In the genomic region with DNA sequence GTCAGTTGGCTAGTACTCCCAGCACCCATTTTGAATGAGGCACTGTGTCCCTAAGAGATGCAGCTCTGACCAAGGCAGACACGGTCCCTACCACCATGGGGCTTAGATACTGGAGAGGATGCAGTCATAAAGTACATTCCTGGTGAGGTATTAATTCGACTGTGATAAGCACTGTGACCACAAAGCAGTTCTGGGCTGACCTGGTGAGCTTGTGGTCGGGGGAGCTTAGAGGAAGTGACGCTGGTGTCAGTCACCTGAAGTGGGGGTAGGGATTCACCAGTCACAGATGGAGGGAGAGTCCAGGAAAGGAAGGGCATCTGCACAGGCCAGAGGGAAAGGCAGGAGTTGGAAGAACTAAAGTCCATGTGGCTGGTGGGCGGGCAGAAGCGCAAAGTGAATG, we compare ENCODE assay signal across 11 cellular contexts. TPM values are rescaled to one million over a fixed set of nuclear protein-coding genes. Genes with fewer than 3 reads are reported as not detected.
DNase-seq lines count a peak whose midpoint lies in the region; ATAC-seq, FAIRE-seq and TF ChIP-seq lines count a peak whose summit lies in the region.
"Had no signal": no experiment of that assay in that cellular context is flagged by ENCODE, and none has a peak within 500 bp of the region (broad histone marks: within the 10 kb centered on the region; RNA-seq: fewer than 3 reads in every experiment).

No MANE protein-coding gene starts in this region.

- peak; percentile 83 for FAIRE-seq in astrocyte (lab: Jason Lieb, UNC)

- peaks cover 76% of the 10 kb centered on the region for H3K79me2 ChIP-seq in astrocyte (ENCODE audit: insufficient read depth, low read length)

- peaks cover 42% of the 10 kb centered on the region for H4K20me1 ChIP-seq in astrocyte (ENCODE audit: insufficient read depth, low read length)

- H3K4me3 Mint-ChIP-seq in astrocyte (ENCODE audit: unreplicated experiment) (no peak overlapping the region), natural killer cell (no peak overlapping the region)

- no peaks in the 10 kb centered on the region for H3K27me3 ChIP-seq in astrocyte (ENCODE audit: insufficient read depth, low read length)
- no peaks in the 10 kb centered on the region for H3K27me3 ChIP-seq in uterus

- H2AFZ ChIP-seq in astrocyte (ENCODE audit: low read depth, low read length): no peak overlapping the region

- H3K9me3 Mint-ChIP-seq in astrocyte (ENCODE audit: unreplicated experiment): no peaks in the 10 kb centered on the region
- no peaks in the 10 kb centered on the region for H3K9me3 Mint-ChIP-seq in natural killer cell

- H3K4me1 Mint-ChIP-seq in astrocyte (ENCODE audit: low read depth, unreplicated experiment) (peaks cover 9% of the 10 kb centered on the region), natural killer cell (peaks cover 11 to 12% of the 10 kb centered on the region in 2 donors)

- TF ChIP-seq CTCF in astrocyte (IDR thresholded peaks at IDR 0.05; ENCODE audit: insufficient read depth, low read depth, low read length): no peak
- no peak for TF ChIP-seq CTCF in natural killer cell (IDR thresholded peaks at IDR 0.05)
- no peak for TF ChIP-seq CTCF in uterus (IDR thresholded peaks at IDR 0.05)

- H3K27ac ChIP-seq in astrocyte (ENCODE audit: low read depth, low read length) (no peak overlapping the region), uterus (no peak overlapping the region)

- peak; percentile 79 for DNase-seq in astrocyte (ENCODE audit: low read depth)
- DNase-seq in natural killer cell: no peak
- no peak for DNase-seq in NCI-H1048 (lab: John Stamatoyannopoulos, UW)
- DNase-seq in uterus: no peak
- no peak for DNase-seq in middle frontal gyrus (ENCODE audit: extremely low spot score, low spot score)
- DNase-seq: activated CD4-positive, CD25-positive, alpha-beta regulatory T cell treated with anti-CD3 and anti-CD28 coated beads, Interleukin-2, amount 50 U/mL, for 72 hours; hypothalamus; NCI-H774; nucleus accumbens had no signal

- TF ChIP-seq POLR2A in uterus (IDR thresholded peaks at IDR 0.05): no peak

- H3K4me3 ChIP-seq in astrocyte (ENCODE audit: insufficient read depth, low read depth, low read length) (peak overlapping the region; percentile 28), uterus (no peak overlapping the region)

- peak overlapping the region; percentile 39 for H3K4me2 ChIP-seq in astrocyte (ENCODE audit: low read length)

- H3K36me3 Mint-ChIP-seq in astrocyte (ENCODE audit: low read depth, unreplicated experiment) (no peaks in the 10 kb centered on the region), natural killer cell (no peaks in the 10 kb centered on the region)

- intact Hi-C loops in natural killer cell (cut with micrococcal nuclease): no loop called here
- intact Hi-C loops in uterus (cut with DNase I; ENCODE audit: low total_unique reads): no loop called here

- H3K27me3 Mint-ChIP-seq in astrocyte (ENCODE audit: low read depth, unreplicated experiment): no peaks in the 10 kb centered on the region
- H3K27me3 Mint-ChIP-seq in natural killer cell (ENCODE audit: low read depth in 2 of 2): no peaks in the 10 kb centered on the region

- H3K4me1 ChIP-seq in astrocyte (ENCODE audit: insufficient read depth, low read length): peaks cover 19% of the 10 kb centered on the region
- peaks cover 6 to 10% of the 10 kb centered on the region in 2 donors for H3K4me1 ChIP-seq in uterus

- ATAC-seq in GM19395 (IDR thresholded peaks at IDR 0.05; ENCODE audit: unreplicated experiment) (peak; percentile 44), HG03378 (IDR thresholded peaks at IDR 0.05; ENCODE audit: unreplicated experiment) (peak; percentile 36), natural killer cell (peak in 2 of 3 donors; percentile 10 to 58)

- H3K9me3 ChIP-seq in astrocyte (ENCODE audit: insufficient read depth, low read depth, low read length): no peaks in the 10 kb centered on the region
- H3K9me3 ChIP-seq in uterus: no peaks in the 10 kb centered on the region

- H3K9ac ChIP-seq in astrocyte (ENCODE audit: low read length): no peak overlapping the region

- H3K36me3 ChIP-seq in astrocyte (ENCODE audit: insufficient read depth, low read length): peaks cover 3% of the 10 kb centered on the region
- no peaks in the 10 kb centered on the region for H3K36me3 ChIP-seq in uterus

- H3K27ac Mint-ChIP-seq in astrocyte (ENCODE audit: unreplicated experiment) (no peak overlapping the region), natural killer cell (peak overlapping the region; percentile 63 to 90)

RNA-seq across cellular contexts. Expression of a gene that starts 15.8 kb away (rescaled TPM):
- 1.0 and 1.2 TPM in 2 replicates for total RNA-seq in astrocyte
- total RNA-seq in natural killer cell: under 1 TPM in 1 of 3 donors, not detected in 2; 0.28 TPM
- total RNA-seq in uterus: 1 to 10 TPM in 1 of 4 donors, under 1 TPM in 1, not detected in 2; 0.90 to 1.1 TPM

RNA-seq across cellular contexts. Expression of a gene that starts 57.7 kb away (rescaled TPM):
- total RNA-seq in astrocyte: 6.1 and 6.4 TPM in 2 replicates
- total RNA-seq in natural killer cell: 100 to 1,000 TPM in 1 of 3 donors, 10 to 100 TPM in 2; 56.3 to 111 (median 80.5) TPM
- total RNA-seq in uterus: 10 to 100 TPM in 2 of 4 donors, 1 to 10 TPM in 2; 2.6 to 35.8 (median 15.0) TPM
